Comparison of ENCODE assay signal across 18 cellular contexts in genomic region chr1:55898191-55898590, GRCh38.
DNase-seq lines count a peak whose midpoint lies in the region; ATAC-seq, FAIRE-seq and TF ChIP-seq lines count a peak whose summit lies in the region.
"Had no signal": no experiment of that assay in that cellular context is flagged by ENCODE, and none has a peak within 500 bp of the region (broad histone marks: within the 10 kb centered on the region; RNA-seq: fewer than 3 reads in every experiment).

No MANE protein-coding gene starts in this region.

- no peak for ATAC-seq in heart left ventricle
- ATAC-seq in right cardiac atrium = no peak

- H3K4me2 ChIP-seq in astrocyte (ENCODE audit: low read length) (no peak overlapping the region), hepatocyte (no peak overlapping the region), MM.1S (ENCODE audit: low read depth, low read length) (no peak overlapping the region)

- WGBS in hepatocyte (ENCODE audit: low lambda C conversion rate, missing lambda C conversion rate) = 68% methylated on average over 1 of the region's 1 CpG
- 92 to 100% (median 98%) methylated on average over 1 of the region's 1 CpG for WGBS in heart left ventricle, 4 donors
- WGBS in right cardiac atrium = 96% methylated on average over 1 of the region's 1 CpG

- H3K79me2 ChIP-seq in ACC112 (ENCODE audit: control insufficient read depth, insufficient read depth, low read length, unreplicated experiment) (no peaks in the 10 kb centered on the region), astrocyte (ENCODE audit: insufficient read depth, low read length) (no peaks in the 10 kb centered on the region), hepatocyte (no peaks in the 10 kb centered on the region), MM.1S (ENCODE audit: low read length) (no peaks in the 10 kb centered on the region)

- H2AFZ ChIP-seq in ACC112 (ENCODE audit: low read length, unreplicated experiment) (peak overlapping the region; percentile 55), astrocyte (ENCODE audit: low read depth, low read length) (no peak overlapping the region), hepatocyte (no peak overlapping the region), MM.1S (ENCODE audit: low read length) (no peak overlapping the region)

- H3K4me1 ChIP-seq in ACC112 (ENCODE audit: control insufficient read depth, insufficient read depth, low read length, unreplicated experiment) (peaks cover 29% of the 10 kb centered on the region), astrocyte (ENCODE audit: insufficient read depth, low read length) (no peaks in the 10 kb centered on the region), hepatocyte (ENCODE audit: insufficient read depth) (no peaks in the 10 kb centered on the region), heart left ventricle (no peaks in the 10 kb centered on the region), MM.1S (ENCODE audit: low read length) (no peaks in the 10 kb centered on the region), right cardiac atrium (ENCODE audit: control insufficient read depth, insufficient read depth, low read length) (no peaks in the 10 kb centered on the region)
- H3K4me1 ChIP-seq: BE2C had no signal

- H3K4me1 Mint-ChIP-seq in astrocyte (ENCODE audit: low read depth, unreplicated experiment) = no peaks in the 10 kb centered on the region
- H3K4me1 Mint-ChIP-seq: memory B cell had no signal

- DNase-seq in H54 (ENCODE audit: insufficient read length, low spot score) = no peak
- peak; percentile 64 for DNase-seq in astrocyte (ENCODE audit: low read depth)
- peak; percentile 38 for DNase-seq in hepatocyte (ENCODE audit: low spot score)
- no peak for DNase-seq in NCI-H774 (lab: John Stamatoyannopoulos, UW)
- DNase-seq in heart left ventricle = no peak
- no peak for DNase-seq in MM.1S
- DNase-seq in right cardiac atrium = no peak
- DNase-seq: BE2C, cerebellar nuclear complex, DND-41, NCI-H1436, NCI-H446 treated with DMSO at 0.1 percent for 48 hours, nucleus accumbens, substantia nigra had no signal

- H3K36me3 ChIP-seq in ACC112 (ENCODE audit: insufficient read depth, low read length) = no peaks in the 10 kb centered on the region
- no peaks in the 10 kb centered on the region for H3K36me3 ChIP-seq in astrocyte (ENCODE audit: insufficient read depth, low read length)
- no peaks in the 10 kb centered on the region for H3K36me3 ChIP-seq in hepatocyte (replicated peaks; ENCODE audit: insufficient read depth, low read depth)
- no peaks in the 10 kb centered on the region for H3K36me3 ChIP-seq in heart left ventricle
- no peaks in the 10 kb centered on the region for H3K36me3 ChIP-seq in MM.1S (replicated peaks; ENCODE audit: insufficient read depth, low read length)
- H3K36me3 ChIP-seq: BE2C had no signal

- FAIRE-seq in H54 (lab: Jason Lieb, UNC) (peak; percentile 76), astrocyte (lab: Jason Lieb, UNC) (no peak)
- FAIRE-seq: GM12892 had no signal

- no peaks in the 10 kb centered on the region for H3K9me2 ChIP-seq in hepatocyte (replicated peaks; ENCODE audit: insufficient read depth)
- no peaks in the 10 kb centered on the region for H3K9me2 ChIP-seq in MM.1S (replicated peaks; ENCODE audit: insufficient read depth, low read length)

- no peak overlapping the region for H3K27ac Mint-ChIP-seq in astrocyte (ENCODE audit: unreplicated experiment)
- H3K27ac Mint-ChIP-seq: activated naive CD8-positive, alpha-beta T cell; memory B cell had no signal

- intact Hi-C loops in heart left ventricle (cut with DNase I) (no loop called here), right cardiac atrium (cut with DNase I) (no loop called here)

- H3K9me3 ChIP-seq in astrocyte (ENCODE audit: insufficient read depth, low read depth, low read length) = no peaks in the 10 kb centered on the region
- no peaks in the 10 kb centered on the region for H3K9me3 ChIP-seq in hepatocyte (ENCODE audit: low read depth)
- peaks cover 0 to 30% (median 5%) of the 10 kb centered on the region in 12 donors for H3K9me3 ChIP-seq in heart left ventricle
- H3K9me3 ChIP-seq in MM.1S (replicated peaks; ENCODE audit: insufficient read depth, low read length) = no peaks in the 10 kb centered on the region
- no peaks in the 10 kb centered on the region for H3K9me3 ChIP-seq in right cardiac atrium (ENCODE audit: control insufficient read depth, low read length)
- H3K9me3 ChIP-seq: BE2C had no signal

- H3K27me3 ChIP-seq in ACC112 (ENCODE audit: insufficient read depth, low read length) (no peaks in the 10 kb centered on the region), astrocyte (ENCODE audit: insufficient read depth, low read length) (no peaks in the 10 kb centered on the region), hepatocyte (no peaks in the 10 kb centered on the region), heart left ventricle (no peaks in the 10 kb centered on the region), MM.1S (replicated peaks; ENCODE audit: insufficient read depth, low read length) (no peaks in the 10 kb centered on the region), right cardiac atrium (ENCODE audit: control insufficient read depth, insufficient read depth) (no peaks in the 10 kb centered on the region)
- H3K27me3 ChIP-seq: BE2C had no signal

- H3F3A ChIP-seq in MM.1S (ENCODE audit: insufficient read depth, low read length) = no peaks in the 10 kb centered on the region

- H4K20me1 ChIP-seq in astrocyte (ENCODE audit: insufficient read depth, low read length) = no peaks in the 10 kb centered on the region
- H4K20me1 ChIP-seq in hepatocyte (ENCODE audit: insufficient read depth, poor library complexity, severe bottlenecking) = no peaks in the 10 kb centered on the region
- H4K20me1 ChIP-seq in MM.1S (ENCODE audit: insufficient read depth, low read length) = no peaks in the 10 kb centered on the region

- H3K36me3 Mint-ChIP-seq in astrocyte (ENCODE audit: low read depth, unreplicated experiment) = no peaks in the 10 kb centered on the region
- H3K36me3 Mint-ChIP-seq: activated naive CD8-positive, alpha-beta T cell; memory B cell had no signal

- H3K9ac ChIP-seq in astrocyte (ENCODE audit: low read length) = no peak overlapping the region
- no peak overlapping the region for H3K9ac ChIP-seq in MM.1S (ENCODE audit: low read length)

- H3K9me3 Mint-ChIP-seq in astrocyte (ENCODE audit: unreplicated experiment) = peaks cover 6% of the 10 kb centered on the region

- peaks cover 2% of the 10 kb centered on the region for H3K27me3 Mint-ChIP-seq in astrocyte (ENCODE audit: low read depth, unreplicated experiment)
- H3K27me3 Mint-ChIP-seq: activated naive CD8-positive, alpha-beta T cell had no signal

- H3K4me3 Mint-ChIP-seq in astrocyte (ENCODE audit: unreplicated experiment) = no peak overlapping the region
- H3K4me3 Mint-ChIP-seq: activated naive CD8-positive, alpha-beta T cell; memory B cell had no signal

- H3K27ac ChIP-seq in ACC112 (ENCODE audit: low read depth, low read length) (peak overlapping the region; percentile 58), astrocyte (ENCODE audit: low read depth, low read length) (no peak overlapping the region), hepatocyte (peak overlapping the region; percentile 57), heart left ventricle (no peak overlapping the region), MM.1S (ENCODE audit: low read length) (no peak overlapping the region), right cardiac atrium (ENCODE audit: low read length) (no peak overlapping the region)

- H3K4me3 ChIP-seq in ACC112 (ENCODE audit: low read depth, low read length) (no peak overlapping the region), astrocyte (ENCODE audit: insufficient read depth, low read depth, low read length) (no peak overlapping the region), hepatocyte (no peak overlapping the region), heart left ventricle (no peak overlapping the region), MM.1S (ENCODE audit: low read length) (no peak overlapping the region), right cardiac atrium (ENCODE audit: low read length) (no peak overlapping the region)

- no peak for TF ChIP-seq POLR2A in H54 (IDR thresholded peaks at IDR 0.05; ENCODE audit: low read depth, low read length)
- no peak for TF ChIP-seq POLR2A in heart left ventricle (IDR thresholded peaks at IDR 0.05)

- TF ChIP-seq CTCF in astrocyte (IDR thresholded peaks at IDR 0.05; ENCODE audit: insufficient read depth, low read depth, low read length) = no peak
- TF ChIP-seq CTCF in hepatocyte (IDR thresholded peaks at IDR 0.05; ENCODE audit: poor library complexity) = no peak
- no peak for TF ChIP-seq CTCF in heart left ventricle (IDR thresholded peaks at IDR 0.05)
- TF ChIP-seq CTCF in MM.1S (IDR thresholded peaks at IDR 0.05; ENCODE audit: low read length) = no peak

Comparison
In these comparisons a context has a peak if more than half of its experiments do, and no peak if none do; other contexts are left out.
1. H3K27ac ChIP-seq: peak in ACC112 (single experiment) and hepatocyte (single experiment); none in astrocyte (single experiment), heart left ventricle (0 of 12), MM.1S (single experiment) and right cardiac atrium (single experiment).
2. DNase-seq: peak in astrocyte (single experiment) and hepatocyte (single experiment); none in H54 (single experiment), NCI-H774 (single experiment), heart left ventricle (0 of 5), MM.1S (single experiment) and right cardiac atrium (0 of 3).